Comparison of ENCODE assay signal across 9 cellular contexts in genomic region chr6:89144358-89145041, GRCh38. TPM values are rescaled to one million over a fixed set of nuclear protein-coding genes. Genes with fewer than 3 reads are reported as not detected.
DNase-seq lines count a peak whose midpoint lies in the region; ATAC-seq, FAIRE-seq and TF ChIP-seq lines count a peak whose summit lies in the region.
"Had no signal": no experiment of that assay in that cellular context is flagged by ENCODE, and none has a peak within 500 bp of the region (broad histone marks: within the 10 kb centered on the region; RNA-seq: fewer than 3 reads in every experiment).

No MANE protein-coding gene starts in this region.

- no peak overlapping the region for H3K27ac ChIP-seq in K562 (ENCODE audit: extremely low read depth, low read depth, low read length)

- no peak overlapping the region for H2AFZ ChIP-seq in K562 (ENCODE audit: low read depth, low read length)

- peaks cover 9 to 15% of the 10 kb centered on the region in 2 experiments; a peak in 3 of 5 replicates for H3K27me3 ChIP-seq in K562 (ENCODE audit: control insufficient read depth in 2 of 2, insufficient read depth in 2 of 2, low read length in 2 of 2)
- H3K27me3 ChIP-seq: suprapubic skin had no signal

- no peaks in the 10 kb centered on the region for H3K9me3 ChIP-seq in K562 (replicated peaks; ENCODE audit: control insufficient read depth, insufficient read depth, low read depth, low read length)
- H3K9me3 ChIP-seq: suprapubic skin had no signal

- no peaks in the 10 kb centered on the region for H3K36me3 ChIP-seq in K562 (ENCODE audit: control insufficient read depth, insufficient read depth, low read length)
- H3K36me3 ChIP-seq: suprapubic skin had no signal

- CTCF ChIA-PET in K562 (lab: Yijun Ruan, JAX; ENCODE audit: low intra/inter-chr PET ratio), result no interaction called here

- FAIRE-seq in D721Med (lab: Jason Lieb, UNC) (peak; percentile 72), K562 (lab: Jason Lieb, UNC) (peak; percentile 51), urothelium cell line (lab: Jason Lieb, UNC) (no peak)

- H4K20me1 ChIP-seq in K562 (replicated peaks; ENCODE audit: control insufficient read depth, insufficient read depth, low read length), result no peaks in the 10 kb centered on the region

- TF ChIP-seq EP300 in K562 (IDR thresholded peaks at IDR 0.05; ENCODE audit: low read length), result no peak

- TF ChIP-seq CTCF in D721Med (IDR thresholded peaks at IDR 0.05; ENCODE audit: insufficient read depth, missing control alignments) (no peak), K562 (IDR thresholded peaks at IDR 0.05 in 2 of 3, conservative IDR thresholded peaks at IDR 0.05 in 1 of 3; ENCODE audit: insufficient read depth in 2 of 3, low read depth in 1 of 3, low read length in 3 of 3) (no peak)

- 0% methylated on average over 4 of the region's 4 CpGs for WGBS in K562 (ENCODE audit: insufficient coverage, low coverage, missing lambda C conversion rate)

- no peak overlapping the region for H3K9ac ChIP-seq in K562 (ENCODE audit: insufficient read depth in 1 of 2, low read depth in 2 of 2, low read length in 2 of 2)

- H3K9me1 ChIP-seq in K562 (ENCODE audit: control insufficient read depth, insufficient read depth, low read length), result no peaks in the 10 kb centered on the region

- TF ChIP-seq RAD21 in K562 (CRISPR knock-in tag; conservative IDR thresholded peaks at IDR 0.05 in 1 of 2, IDR thresholded peaks at IDR 0.05 in 1 of 2), result no peak

- intact Hi-C loops in K562 (cut with micrococcal nuclease), result no loop called here

- no peak overlapping the region for H3K4me2 ChIP-seq in K562 (ENCODE audit: insufficient read depth, low read length)

- ATAC-seq in GM19328 (IDR thresholded peaks at IDR 0.05; ENCODE audit: unreplicated experiment) (peak; percentile 25), HG03442 (IDR thresholded peaks at IDR 0.05; ENCODE audit: unreplicated experiment) (peak; percentile 37), K562 (no peak), HG02938 (IDR thresholded peaks at IDR 0.05; ENCODE audit: unreplicated experiment) (no peak)

- TF ChIP-seq POLR2A in K562 (conservative IDR thresholded peaks at IDR 0.05), result no peak

- H3K4me1 ChIP-seq in K562 (replicated peaks in 1 of 2; ENCODE audit: control insufficient read depth in 2 of 2, insufficient read depth in 2 of 2, low read length in 2 of 2), result peaks cover 0 to 13% of the 10 kb centered on the region in 2 experiments; a peak in 2 of 5 replicates

- in situ Hi-C loops in K562 (cut with MboI), result no loop called here

- H3K79me2 ChIP-seq in K562 (ENCODE audit: control insufficient read depth, insufficient read depth, low read length), result no peaks in the 10 kb centered on the region

- H3K4me3 ChIP-seq in K562, result no peak overlapping the region

- DNase-seq in D721Med (ENCODE audit: insufficient read length, low spot score) (no peak), K562 (ENCODE audit: extremely low read depth in 1 of 4, low spot score in 3 of 4) (no peak), urothelium cell line (ENCODE audit: low spot score) (no peak), epidermal melanocyte (ENCODE audit: insufficient read length, low spot score) (no peak), glomerular visceral epithelial cell (ENCODE audit: extremely low spot score) (no peak)

- POLR2A ChIA-PET in K562 (lab: Yijun Ruan, JAX), result interaction anchor here (0.6 to 1.0 kb wide), 2 partner anchors 36 to 225 kb away, joined by 3 read pairs; no protein-coding TSS in a partner anchor

- BruUV-seq in K562 (replicated peaks; lab: Mats Ljungman, UMichigan), result no TSS peak

TF ChIP-seq in K562, 482 proteins besides CTCF, POLR2A, EP300 and RAD21:
- TF ChIP-seq ESRRA (IDR thresholded peaks at IDR 0.05; ENCODE audit: borderline replicate concordance, low read depth) (peak; percentile 61; the same call in 1 of the 2 replicates), NCOA4 (IDR thresholded peaks at IDR 0.05; ENCODE audit: partially characterized antibody) (no peak), HES1 (IDR thresholded peaks at IDR 0.05; ENCODE audit: low read depth) (peak; percentile 69; the same call in 1 of the 2 replicates), ZNF174 (CRISPR knock-in tag; IDR thresholded peaks at IDR 0.05) (no peak), ZSCAN32 (CRISPR knock-in tag; IDR thresholded peaks at IDR 0.05) (peak; percentile 65; the same call in 1 of the 2 replicates), NFIC (IDR thresholded peaks at IDR 0.05) (peak; percentile 33), FOXA3 (CRISPR knock-in tag; conservative IDR thresholded peaks at IDR 0.05 in 1 of 2, IDR thresholded peaks at IDR 0.05 in 1 of 2) (peak in 1 of 2 experiments; percentile 40; a peak in 2 of 4 replicates)

RNA-seq across cellular contexts. Expression of gene PM20D2, which starts 1.4 kb away (rescaled TPM):
- total RNA-seq in K562 (2011; cell fraction: chromatin; rRNA removed; ENCODE audit: low replicate concordance), result 0.83 and 1.2 TPM in 2 replicates
- total RNA-seq in K562 (2011; cell fraction: nucleolus; rRNA removed), result 0.79 and 0.83 TPM in 2 replicates
- total RNA-seq in K562 (2011; cell fraction: nucleoplasm; rRNA removed), result 0.84 and 0.88 TPM in 2 replicates
- total RNA-seq in K562 (2014; rRNA removed) (1.1 TPM in 2 replicates), K562 (2014; rRNA removed; fragmentation: Illumina TruSeq; extraction: Trizol) (1.2 and 1.4 TPM in 2 replicates), K562 (2015; rRNA removed; fragmentation: Illumina TruSeq; extraction: Trizol) (0.83 and 0.91 TPM in 2 replicates), K562 (2021) (1.00 and 1.1 TPM in 2 replicates)
- polyA plus RNA-seq in K562 (2011; rRNA removed) (0.26 and 2.6 TPM in 2 replicates), K562 (2014; fragmentation: Illumina TruSeq; extraction: Trizol) (0.78 and 1.2 TPM in 2 replicates), K562 (2014; fragmentation: Nextera tagmentation; extraction: Ambion mirVana) (under 1 TPM; 0.30 to 0.43 TPM), K562 (2014; rRNA removed) (0.65 and 0.72 TPM in 2 replicates)
- polyA plus RNA-seq in K562 (2011; cell fraction: cytosol; rRNA removed), result 0.15 and 1.1 TPM in 2 replicates
- 0.11 and 0.94 TPM in 2 replicates for polyA plus RNA-seq in K562 (2011; cell fraction: nucleus; rRNA removed)
- polyA plus RNA-seq in K562 (2012), result 0.42 and 0.60 TPM in 2 replicates
- polyA minus RNA-seq in K562 (2011; rRNA and poly(A)+ RNA removed), result 0.24 and 1.5 TPM in 2 replicates
- 0.55 and 1.3 TPM in 2 replicates for polyA minus RNA-seq in K562 (2011; cell fraction: cytosol; rRNA and poly(A)+ RNA removed)
- 0.22 and 1.1 TPM in 2 replicates for polyA minus RNA-seq in K562 (2011; cell fraction: nucleus; rRNA and poly(A)+ RNA removed)

RNA-seq across cellular contexts. Expression of gene SRSF12, which starts 26.6 kb away (rescaled TPM):
- total RNA-seq in K562 (2011; cell fraction: chromatin; rRNA removed; ENCODE audit: low replicate concordance), result not detected in 2 replicates
- total RNA-seq in K562 (2011; cell fraction: nucleolus; rRNA removed), result not detected in 2 replicates
- not detected in 2 replicates for total RNA-seq in K562 (2011; cell fraction: nucleoplasm; rRNA removed)
- not detected in 2 replicates for total RNA-seq in K562 (2014; rRNA removed)
- not detected in 2 replicates for total RNA-seq in K562 (2014; rRNA removed; fragmentation: Illumina TruSeq; extraction: Trizol)
- total RNA-seq in K562 (2015; rRNA removed; fragmentation: Illumina TruSeq; extraction: Trizol), result not detected in 2 replicates
- total RNA-seq in K562 (2021), result not detected in 2 replicates
- polyA plus RNA-seq in K562 (2011; rRNA removed), result not detected in 2 replicates
- polyA plus RNA-seq in K562 (2011; cell fraction: cytosol; rRNA removed), result not detected in 2 replicates
- not detected in 2 replicates for polyA plus RNA-seq in K562 (2011; cell fraction: nucleus; rRNA removed)
- polyA plus RNA-seq in K562 (2012), result not detected in 2 replicates
- polyA plus RNA-seq in K562 (2014; fragmentation: Illumina TruSeq; extraction: Trizol), result not detected in 2 replicates
- not detected for polyA plus RNA-seq in K562 (2014; fragmentation: Nextera tagmentation; extraction: Ambion mirVana)
- polyA plus RNA-seq in K562 (2014; rRNA removed), result not detected in 2 replicates
- polyA minus RNA-seq in K562 (2011; rRNA and poly(A)+ RNA removed), result not detected in 2 replicates
- polyA minus RNA-seq in K562 (2011; cell fraction: cytosol; rRNA and poly(A)+ RNA removed), result not detected in 2 replicates
- not detected in 2 replicates for polyA minus RNA-seq in K562 (2011; cell fraction: nucleus; rRNA and poly(A)+ RNA removed)

Comparison
In these comparisons a context has a peak if more than half of its experiments do, and no peak if none do; other contexts are left out.
1. ATAC-seq: peak in GM19328 (single experiment) and HG03442 (single experiment); none in K562 (single experiment) and HG02938 (single experiment).